Comparison of ENCODE assay signal across 12 cellular contexts in the genomic region with DNA sequence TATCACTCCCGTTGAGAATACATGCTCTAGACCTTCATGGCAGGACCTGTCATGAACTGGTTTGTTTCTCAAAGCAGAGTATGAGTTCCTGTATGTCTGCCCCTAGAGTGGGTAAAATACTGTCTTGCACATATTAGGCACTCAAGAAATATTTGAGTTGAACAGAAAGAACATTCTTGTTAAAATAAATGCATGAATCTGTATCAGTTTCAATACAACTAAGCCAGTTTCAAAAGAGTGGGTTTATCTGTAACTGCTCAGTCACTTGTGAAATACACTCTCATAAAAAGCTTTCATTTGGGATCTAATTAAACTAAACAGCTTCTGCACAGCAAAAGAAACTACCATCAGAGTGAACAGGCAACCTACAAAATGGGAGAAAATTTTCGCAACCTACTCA.
DNase-seq lines count a peak whose midpoint lies in the region; ATAC-seq and TF ChIP-seq lines count a peak whose summit lies in the region.
"Had no signal": no experiment of that assay in that cellular context is flagged by ENCODE, and none has a peak within 500 bp of the region (broad histone marks: within the 10 kb centered on the region; RNA-seq: fewer than 3 reads in every experiment).

No MANE protein-coding gene starts in this region.

- 92 to 95% methylated on average over 2 of the region's 2 CpGs for WGBS in tibial nerve, 2 donors

- H2AFZ ChIP-seq in PC-9: peak overlapping the region; percentile 39; the same call in 1 of the 2 replicates

- TF ChIP-seq POLR2A in Peyer's patch (IDR thresholded peaks at IDR 0.05) (no peak), tibial nerve (IDR thresholded peaks at IDR 0.05) (no peak)

- H3K4me1 ChIP-seq in PC-9 (replicated peaks; ENCODE audit: insufficient read depth) (no peaks in the 10 kb centered on the region), Peyer's patch (no peaks in the 10 kb centered on the region), tibial nerve (no peaks in the 10 kb centered on the region)
- H3K4me1 ChIP-seq: upper lobe of right lung had no signal

- TF ChIP-seq CTCF in PC-9 (conservative IDR thresholded peaks at IDR 0.05): no peak
- TF ChIP-seq CTCF in Peyer's patch (IDR thresholded peaks at IDR 0.05): no peak
- no peak for TF ChIP-seq CTCF in tibial nerve (IDR thresholded peaks at IDR 0.05)

- ATAC-seq in GM18907 (IDR thresholded peaks at IDR 0.05; ENCODE audit: unreplicated experiment) (peak; percentile 81), GM21515 (IDR thresholded peaks at IDR 0.05; ENCODE audit: unreplicated experiment) (peak; percentile 89), HG03045 (IDR thresholded peaks at IDR 0.05; ENCODE audit: unreplicated experiment) (peak; percentile 89)
- ATAC-seq: right cardiac atrium, upper lobe of right lung had no signal

- POLR2A ChIA-PET in PC-9 (lab: Charles Lee; ENCODE audit: unreplicated experiment): no interaction called here

- DNase-seq in PC-9: no peak
- DNase-seq in Peyer's patch: no peak
- DNase-seq in tibial nerve (ENCODE audit: low spot score in 2 of 2): no peak
- DNase-seq in NCI-H2196 (lab: John Stamatoyannopoulos, UW; ENCODE audit: unreplicated experiment): no peak
- no peak for DNase-seq in DMS 273 (lab: John Stamatoyannopoulos, UW; ENCODE audit: unreplicated experiment)
- DNase-seq: NCI-H146, right cardiac atrium, upper lobe of right lung had no signal

- intact Hi-C loops in PC-9 (cut with micrococcal nuclease; ENCODE audit: unreplicated experiment): no loop called here

- no peak for TF ChIP-seq EP300 in tibial nerve (IDR thresholded peaks at IDR 0.05)

- H3F3A ChIP-seq in PC-9 (ENCODE audit: insufficient read depth, low read depth): no peaks in the 10 kb centered on the region

- CTCF ChIA-PET in PC-9 (lab: Charles Lee): no interaction called here

- H3K79me2 ChIP-seq in PC-9 (ENCODE audit: low read depth): no peaks in the 10 kb centered on the region

- no peaks in the 10 kb centered on the region for H4K20me1 ChIP-seq in PC-9 (ENCODE audit: insufficient read depth)

- H3K36me3 ChIP-seq in PC-9 (ENCODE audit: low read depth): no peaks in the 10 kb centered on the region
- H3K36me3 ChIP-seq in Peyer's patch: no peaks in the 10 kb centered on the region
- peaks cover 0 to 8% (median 0%) of the 10 kb centered on the region in 3 donors for H3K36me3 ChIP-seq in tibial nerve
- H3K36me3 ChIP-seq: upper lobe of right lung had no signal

- no peak overlapping the region for H3K27ac ChIP-seq in PC-9
- no peak overlapping the region for H3K27ac ChIP-seq in Peyer's patch
- no peak overlapping the region for H3K27ac ChIP-seq in tibial nerve
- H3K27ac ChIP-seq: epithelial cell of prostate, upper lobe of right lung had no signal

- H3K9me3 ChIP-seq in PC-9 (ENCODE audit: insufficient read depth, low read depth) (no peaks in the 10 kb centered on the region), Peyer's patch (no peaks in the 10 kb centered on the region), tibial nerve (no peaks in the 10 kb centered on the region)
- H3K9me3 ChIP-seq: upper lobe of right lung had no signal

- H3K9me2 ChIP-seq in PC-9 (ENCODE audit: insufficient read depth): no peaks in the 10 kb centered on the region

- H3K4me2 ChIP-seq in PC-9: no peak overlapping the region

- no peak overlapping the region for H3K4me3 ChIP-seq in PC-9
- H3K4me3 ChIP-seq in Peyer's patch: no peak overlapping the region
- no peak overlapping the region for H3K4me3 ChIP-seq in tibial nerve
- H3K4me3 ChIP-seq: upper lobe of right lung had no signal

- no peaks in the 10 kb centered on the region for H3K27me3 ChIP-seq in PC-9 (ENCODE audit: insufficient read depth, low read depth)
- no peaks in the 10 kb centered on the region for H3K27me3 ChIP-seq in Peyer's patch
- no peaks in the 10 kb centered on the region for H3K27me3 ChIP-seq in tibial nerve
- H3K27me3 ChIP-seq: upper lobe of right lung had no signal

- BruUV-seq in PC-9 (replicated peaks; lab: Mats Ljungman, UMichigan): no TSS peak
